Comparison of ENCODE assay signal across 8 cellular contexts in the genomic region with DNA sequence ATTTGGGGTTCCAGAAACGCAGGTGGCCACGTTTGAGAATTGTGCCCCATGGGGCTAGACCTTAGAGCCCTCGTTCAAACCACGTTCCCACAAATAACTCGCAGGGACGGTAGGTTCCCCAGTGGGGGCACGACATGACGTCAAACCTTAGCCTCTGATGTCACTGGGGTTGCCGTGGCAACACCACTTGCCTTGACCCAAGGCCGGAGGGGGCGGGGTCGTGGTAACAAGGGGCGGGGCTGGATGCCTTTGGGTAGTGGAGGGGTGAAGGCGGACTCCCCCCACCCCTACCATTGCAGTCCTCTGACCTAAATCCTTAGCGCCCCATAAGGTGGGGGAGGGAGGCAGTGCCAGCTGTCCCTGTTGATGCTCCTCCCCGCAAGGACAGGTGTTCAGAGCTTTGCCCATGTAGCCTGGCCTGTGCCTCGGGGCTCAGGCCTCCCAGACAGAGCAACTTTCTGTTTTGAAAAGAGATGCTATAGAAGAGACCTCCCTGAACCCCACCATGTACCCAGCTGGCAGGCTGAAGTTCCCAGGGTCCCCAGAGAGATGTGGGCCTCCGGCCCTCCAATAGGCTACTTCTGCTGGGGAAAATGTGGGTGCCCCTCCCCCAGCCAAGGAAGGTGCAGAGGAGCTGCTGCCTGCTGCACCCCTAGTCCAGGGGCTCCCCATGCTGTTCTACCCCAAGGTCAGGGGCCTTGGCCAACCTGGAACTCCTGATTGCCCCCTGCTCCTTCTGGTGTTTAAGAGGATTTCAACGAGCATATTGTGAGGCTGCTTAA. TPM values are rescaled to one million over a fixed set of nuclear protein-coding genes. Genes with fewer than 3 reads are reported as not detected.
A peak's percentile ranks its signal among the peaks of the same experiment; 100 is the strongest.
DNase-seq lines count a peak whose midpoint lies in the region; ATAC-seq and TF ChIP-seq lines count a peak whose summit lies in the region.

No MANE protein-coding gene starts in this region.

- TF ChIP-seq CTCF in Caco-2 (IDR thresholded peaks at IDR 0.05; ENCODE audit: insufficient read depth in 1 of 2, low read depth in 1 of 2, low read length in 1 of 2, severe bottlenecking in 1 of 2, unreplicated experiment in 1 of 2) (no peak), nephron progenitor cell (IDR thresholded peaks at IDR 0.05) (no peak)

- peaks cover 30% of the 10 kb centered on the region for H3K4me1 ChIP-seq in Caco-2

- ATAC-seq in HG02981 (IDR thresholded peaks at IDR 0.05; ENCODE audit: unreplicated experiment) (no peak), GM18505 (IDR thresholded peaks at IDR 0.05; ENCODE audit: unreplicated experiment) (no peak), GM18867 (IDR thresholded peaks at IDR 0.05; ENCODE audit: unreplicated experiment) (no peak)

- H3K36me3 Mint-ChIP-seq in Caco-2 (ENCODE audit: insufficient read depth, unreplicated experiment) (peaks cover 5% of the 10 kb centered on the region), nephron progenitor cell (ENCODE audit: low read depth) (no peaks in the 10 kb centered on the region)

- CTCF ChIA-PET in Caco-2 (lab: Charles Lee) = interaction anchor here (0.6 to 2.1 kb wide), 7 partner anchors 9 to 118 kb away, joined by 3 to 29 read pairs (median 3); no protein-coding TSS in a partner anchor

- no TSS peak for BruUV-seq in Caco-2 (replicated peaks; lab: Mats Ljungman, UMichigan)

- no peaks in the 10 kb centered on the region for H3K9me3 Mint-ChIP-seq in Caco-2 (ENCODE audit: unreplicated experiment)
- H3K9me3 Mint-ChIP-seq in nephron progenitor cell = no peaks in the 10 kb centered on the region

- intact Hi-C loops in Caco-2 (cut with micrococcal nuclease; ENCODE audit: unreplicated experiment) = no loop called here

- H3K36me3 ChIP-seq in Caco-2 (ENCODE audit: control insufficient read depth, insufficient read depth, low read length) = no peaks in the 10 kb centered on the region

- H3K4me3 ChIP-seq in Caco-2 (ENCODE audit: low read depth, low read length) = peak overlapping the region; percentile 80

- H3K9me3 ChIP-seq in Caco-2 = no peaks in the 10 kb centered on the region

- POLR2A ChIA-PET in Caco-2 (lab: Charles Lee) = no interaction called here

- H3K4me1 Mint-ChIP-seq in Caco-2 (ENCODE audit: low read depth, unreplicated experiment) (peaks cover 18% of the 10 kb centered on the region), nephron progenitor cell (peaks cover 60% of the 10 kb centered on the region)

- H3K27me3 ChIP-seq in Caco-2 (replicated peaks; ENCODE audit: control insufficient read depth, insufficient read depth, low read length) = no peaks in the 10 kb centered on the region

- H3K27me3 Mint-ChIP-seq in Caco-2 (ENCODE audit: insufficient read depth, unreplicated experiment) (no peaks in the 10 kb centered on the region), nephron progenitor cell (ENCODE audit: low read depth, poor library complexity) (peaks cover 37% of the 10 kb centered on the region)

- H3K27ac Mint-ChIP-seq in Caco-2 (ENCODE audit: unreplicated experiment) (no peak overlapping the region), nephron progenitor cell (no peak overlapping the region)

- peak; percentile 55 to 61 for DNase-seq in Caco-2
- peak; percentile 66 for DNase-seq in NCI-H1105 (lab: John Stamatoyannopoulos, UW)
- DNase-seq in cerebellum (ENCODE audit: low spot score) = peak; percentile 27
- peak; percentile 61 for DNase-seq in nephron progenitor cell
- no peak for DNase-seq in amniotic stem cell (lab: John Stamatoyannopoulos, UW)

- no peak for TF ChIP-seq POLR2A in GM18505 (IDR thresholded peaks at IDR 0.05; ENCODE audit: borderline replicate concordance, extremely low read depth, insufficient read depth, insufficient read length)

- H3K4me3 Mint-ChIP-seq in Caco-2 (ENCODE audit: unreplicated experiment) = peak overlapping the region; percentile 70
- peak overlapping the region; percentile 62 for H3K4me3 Mint-ChIP-seq in nephron progenitor cell

RNA-seq across cellular contexts. Expression of a gene that starts 1.9 kb away (rescaled TPM):
- total RNA-seq in Caco-2 (2022) (17.4 and 18.0 TPM in 2 replicates), cerebellum (8.4 TPM)
